8 cellular contexts compared by ENCODE assay signal in the genomic region with DNA sequence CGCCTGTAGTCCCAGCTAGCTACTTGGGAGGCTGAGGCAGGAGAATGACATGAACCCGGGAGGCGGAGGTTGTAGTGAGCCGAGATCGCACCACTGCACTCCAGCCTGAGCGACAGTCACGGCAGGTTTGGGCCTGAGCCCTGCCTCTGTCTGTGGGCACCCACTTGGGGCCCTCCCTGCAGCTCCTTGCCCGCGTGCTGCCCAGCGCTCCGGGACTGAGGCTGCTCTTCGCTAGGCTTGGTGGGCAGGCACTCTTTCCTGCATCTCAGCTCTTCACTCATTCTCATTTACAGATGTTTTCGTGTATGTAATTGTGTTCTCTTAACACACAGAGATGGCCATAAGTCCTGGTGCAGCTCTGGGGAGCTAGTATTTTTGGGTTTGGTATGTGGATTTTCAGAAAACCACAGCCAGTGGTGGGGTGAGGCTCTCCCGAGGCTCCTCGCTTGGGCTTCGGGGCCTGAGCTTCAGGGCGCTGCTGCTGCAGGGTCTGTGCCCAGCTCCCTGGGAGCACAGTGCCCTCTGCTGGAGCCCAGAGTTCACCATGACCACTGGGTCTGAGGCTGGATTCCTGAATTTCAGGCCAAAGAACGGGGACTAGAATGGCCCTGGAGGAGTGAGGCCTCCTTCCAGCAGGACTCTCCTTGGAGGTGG. TPM values are rescaled to one million over a fixed set of nuclear protein-coding genes. Genes with fewer than 3 reads are reported as not detected.
DNase-seq lines count a peak whose midpoint lies in the region; ATAC-seq and TF ChIP-seq lines count a peak whose summit lies in the region.

No MANE protein-coding gene starts in this region.

- H3K27ac ChIP-seq in endodermal cell (ENCODE audit: low read depth, low read length), result no peak overlapping the region

- H3K4me3 Mint-ChIP-seq in endodermal cell, result no peak overlapping the region

- 63 to 84% methylated on average over 8 to 18 of the region's 18 CpGs for WGBS in endodermal cell (ENCODE audit: insufficient coverage in 1 of 2, insufficient read length in 1 of 2), 2 experiments

- TF ChIP-seq CTCF in GM13977 (IDR thresholded peaks at IDR 0.05; ENCODE audit: extremely low read depth, insufficient read depth, missing control alignments), result peak; percentile 91
- TF ChIP-seq CTCF in endodermal cell (conservative IDR thresholded peaks at IDR 0.05), result peak; percentile 94

- H3K36me3 Mint-ChIP-seq in endodermal cell (ENCODE audit: low read depth), result peaks cover 35% of the 10 kb centered on the region

- peaks cover 5% of the 10 kb centered on the region for H3K4me1 ChIP-seq in endodermal cell (ENCODE audit: control insufficient read depth, insufficient read depth, low read length)

- no peak overlapping the region for H3K27ac Mint-ChIP-seq in endodermal cell

- no peaks in the 10 kb centered on the region for H3K9me3 Mint-ChIP-seq in endodermal cell

- peaks cover 48% of the 10 kb centered on the region for H3K36me3 ChIP-seq in endodermal cell (ENCODE audit: control insufficient read depth, insufficient read depth, low read length)

- no peak overlapping the region for H3K9ac ChIP-seq in endodermal cell (ENCODE audit: extremely low read depth, low read length, poor library complexity, severe bottlenecking)

- H3K27me3 Mint-ChIP-seq in endodermal cell (ENCODE audit: insufficient read depth), result no peaks in the 10 kb centered on the region

- no peak overlapping the region for H3K4me3 ChIP-seq in endodermal cell (ENCODE audit: low read length)

- no peak for ATAC-seq in GM18520 (IDR thresholded peaks at IDR 0.05; ENCODE audit: unreplicated experiment)

- no peaks in the 10 kb centered on the region for H3K27me3 ChIP-seq in endodermal cell (ENCODE audit: control insufficient read depth, insufficient read depth, low read length, poor library complexity, severe bottlenecking)

- DNase-seq in ACHN (peak; percentile 60), GM13977 (ENCODE audit: low spot score) (peak; percentile 82), NCI-H82 (lab: John Stamatoyannopoulos, UW) (peak; percentile 86), endodermal cell (peak; percentile 93), mucosa of gallbladder (ENCODE audit: low spot score) (peak; percentile 81)
- peak; percentile 71 for DNase-seq in activated CD8-positive, alpha-beta memory T cell treated with anti-CD3 and anti-CD28 coated beads, Interleukin-2, amount 50 U/mL, for 4 hours
- peak; percentile 36 to 53 for DNase-seq in stimulated activated CD8-positive, alpha-beta memory T cell treated with anti-CD3 and anti-CD28 coated beads, Interleukin-7, amount 100 ng/mL, for 1 hour (ENCODE audit: low read depth in 2 of 2)

- in situ Hi-C loops in ACHN (cut with HindIII; ENCODE audit: low pct_ligation_motif_present, low pct_unique_long_range_greater_than_20kb, low sequenced_read_pairs), result no loop called here
- in situ Hi-C loops in GM13977 (cut with MboI; ENCODE audit: low pct_unique_long_range_greater_than_20kb, low sequenced_read_pairs, unreplicated experiment), result no loop called here

- peaks cover 13% of the 10 kb centered on the region for H3K4me1 Mint-ChIP-seq in endodermal cell

- no peaks in the 10 kb centered on the region for H3K9me3 ChIP-seq in endodermal cell (ENCODE audit: control insufficient read depth, low read length)

RNA-seq across cellular contexts. Expression of a gene that starts 15.2 kb away (rescaled TPM):
- total RNA-seq in endodermal cell (10 to 100 TPM; 82.1 to 87.3 TPM), mucosa of gallbladder (117 TPM)
- polyA plus RNA-seq in endodermal cell (2013, experiment 1 of 2), result 38.3 TPM
- polyA plus RNA-seq in endodermal cell (2013, experiment 2 of 2), result 37.6 TPM

RNA-seq across cellular contexts. Expression of a gene that starts 49.0 kb away (rescaled TPM):
- total RNA-seq in endodermal cell, result 10 to 100 TPM; 16.6 to 25.5 TPM
- polyA plus RNA-seq in endodermal cell (2013, experiment 1 of 2), result 16.9 TPM
- 19.0 TPM for polyA plus RNA-seq in endodermal cell (2013, experiment 2 of 2)
- 1.8 TPM for total RNA-seq in mucosa of gallbladder

RNA-seq across cellular contexts. Expression of a gene that starts 55.9 kb away (rescaled TPM):
- total RNA-seq in endodermal cell (not detected), mucosa of gallbladder (2.0 TPM)
- polyA plus RNA-seq in endodermal cell (2013, experiment 1 of 2), result 0.96 TPM
- 1.8 TPM for polyA plus RNA-seq in endodermal cell (2013, experiment 2 of 2)
